20 cellular contexts compared by ENCODE assay signal in the genomic region with DNA sequence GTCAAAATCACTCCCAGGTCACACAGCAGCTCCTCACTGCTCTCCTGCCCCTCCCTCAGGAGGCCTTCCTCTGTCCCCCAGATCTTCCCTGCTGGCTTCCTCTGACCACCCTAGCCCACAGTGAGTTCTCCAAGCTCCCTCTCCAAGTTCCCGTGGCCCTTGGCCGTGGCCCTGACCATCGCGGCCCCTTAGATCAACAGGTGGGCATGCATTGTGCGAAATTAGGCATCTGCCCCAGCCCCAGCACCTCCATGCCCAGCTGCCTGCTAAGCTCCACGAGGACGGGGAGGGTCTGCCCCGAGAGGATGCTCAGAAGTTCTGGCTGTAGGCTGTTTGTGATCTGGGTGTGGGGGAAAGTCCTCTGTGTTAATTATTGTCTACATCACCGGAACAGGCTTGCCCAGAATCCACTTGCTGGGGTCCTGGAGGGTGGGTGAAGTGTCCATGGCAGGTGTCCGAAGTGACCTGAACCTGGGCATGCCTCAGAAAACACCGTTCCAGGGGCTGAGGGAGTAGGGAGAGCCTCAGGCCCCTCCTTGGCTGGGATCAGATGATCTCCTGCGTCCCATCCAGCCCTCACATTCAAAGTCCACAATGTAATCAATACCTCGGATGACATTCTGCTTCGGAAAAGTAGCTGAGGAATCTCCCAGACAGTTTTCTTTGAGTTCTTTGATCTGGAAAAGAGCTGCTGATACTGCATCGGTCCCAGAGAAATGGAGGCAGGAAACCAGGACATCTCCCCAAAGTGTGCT.
DNase-seq lines count a peak whose midpoint lies in the region; ATAC-seq, FAIRE-seq and TF ChIP-seq lines count a peak whose summit lies in the region.
"Had no signal": no experiment of that assay in that cellular context is flagged by ENCODE, and none has a peak within 500 bp of the region (broad histone marks: within the 10 kb centered on the region; RNA-seq: fewer than 3 reads in every experiment).

No MANE protein-coding gene starts in this region.

- H3K9me3 Mint-ChIP-seq in memory B cell (no peaks in the 10 kb centered on the region), progenitor cell of endocrine pancreas (ENCODE audit: low read depth) (no peaks in the 10 kb centered on the region)
- no peaks in the 10 kb centered on the region for H3K9me3 Mint-ChIP-seq in activated naive CD4-positive, alpha-beta T cell treated with anti-CD3 and anti-CD28 coated beads for 36 hours
- H3K9me3 Mint-ChIP-seq: CD4-positive, CD25-positive, alpha-beta regulatory T cell; HFFc6 had no signal

- H3K4me3 ChIP-seq in kidney (ENCODE audit: low read length in 2 of 2): no peak overlapping the region
- H3K4me3 ChIP-seq in aorta (ENCODE audit: low read length in 2 of 2): no peak overlapping the region
- H3K4me3 ChIP-seq in sigmoid colon: no peak overlapping the region
- H3K4me3 ChIP-seq: A549, HAP-1 had no signal

- CTCF ChIA-PET in activated naive CD4-positive, alpha-beta T cell treated with anti-CD3 and anti-CD28 coated beads for 36 hours (lab: Charles Lee): no interaction called here

- H3K36me3 Mint-ChIP-seq in memory B cell (peaks cover 22% of the 10 kb centered on the region), progenitor cell of endocrine pancreas (ENCODE audit: insufficient read depth) (no peaks in the 10 kb centered on the region)
- H3K36me3 Mint-ChIP-seq in activated naive CD4-positive, alpha-beta T cell treated with anti-CD3 and anti-CD28 coated beads for 36 hours (ENCODE audit: low read depth): no peaks in the 10 kb centered on the region
- H3K36me3 Mint-ChIP-seq: CD4-positive, CD25-positive, alpha-beta regulatory T cell had no signal

- intact Hi-C loops in kidney (cut with DNase I): no loop called here
- intact Hi-C loops in aorta (cut with DNase I): no loop called here
- intact Hi-C loops in activated naive CD4-positive, alpha-beta T cell treated with anti-CD3 and anti-CD28 coated beads for 36 hours (cut with micrococcal nuclease): no loop called here
- intact Hi-C loops in sigmoid colon (cut with DNase I): no loop called here

- no peaks in the 10 kb centered on the region for H3K27me3 Mint-ChIP-seq in memory B cell
- no peaks in the 10 kb centered on the region for H3K27me3 Mint-ChIP-seq in activated naive CD4-positive, alpha-beta T cell treated with anti-CD3 and anti-CD28 coated beads for 36 hours (ENCODE audit: low read depth)
- peaks cover 31% of the 10 kb centered on the region for H3K27me3 Mint-ChIP-seq in progenitor cell of endocrine pancreas
- H3K27me3 Mint-ChIP-seq: CD4-positive, CD25-positive, alpha-beta regulatory T cell had no signal

- no peaks in the 10 kb centered on the region for H3K36me3 ChIP-seq in kidney (ENCODE audit: control insufficient read depth in 1 of 2, insufficient read depth in 2 of 2, low read length in 2 of 2)
- H3K36me3 ChIP-seq in aorta (ENCODE audit: control insufficient read depth in 1 of 2, insufficient read depth in 2 of 2, low read length in 1 of 2): no peaks in the 10 kb centered on the region
- H3K36me3 ChIP-seq in sigmoid colon: no peaks in the 10 kb centered on the region
- H3K36me3 ChIP-seq: HAP-1 had no signal

- peak overlapping the region; percentile 88 for H3K27ac Mint-ChIP-seq in memory B cell
- H3K27ac Mint-ChIP-seq in activated naive CD4-positive, alpha-beta T cell treated with anti-CD3 and anti-CD28 coated beads for 36 hours: no peak overlapping the region
- no peak overlapping the region for H3K27ac Mint-ChIP-seq in progenitor cell of endocrine pancreas
- H3K27ac Mint-ChIP-seq: HFFc6 had no signal

- H3K9ac ChIP-seq in kidney (ENCODE audit: low read length in 2 of 2): no peak overlapping the region

- TF ChIP-seq CTCF in kidney (IDR thresholded peaks at IDR 0.05; ENCODE audit: borderline replicate concordance, extremely low read depth, insufficient read depth): no peak
- TF ChIP-seq CTCF in sigmoid colon (IDR thresholded peaks at IDR 0.05): no peak
- TF ChIP-seq CTCF in progenitor cell of endocrine pancreas (IDR thresholded peaks at IDR 0.05; ENCODE audit: unreplicated experiment): no peak

- H3K9me3 ChIP-seq in kidney (ENCODE audit: control insufficient read depth in 1 of 2, low read length in 2 of 2) (no peaks in the 10 kb centered on the region), aorta (ENCODE audit: control insufficient read depth, low read length) (no peaks in the 10 kb centered on the region), sigmoid colon (no peaks in the 10 kb centered on the region)
- H3K9me3 ChIP-seq: A549, HAP-1 had no signal

- H3K27me3 ChIP-seq in aorta (ENCODE audit: control insufficient read depth in 1 of 2, insufficient read depth in 2 of 2, low read length in 1 of 2) (no peaks in the 10 kb centered on the region), sigmoid colon (no peaks in the 10 kb centered on the region)

- no peak for ATAC-seq in memory B cell (ENCODE audit: low read depth)
- no peak for ATAC-seq in aorta (ENCODE audit: low FRiP score)
- ATAC-seq: A549 had no signal

- H3K4me3 Mint-ChIP-seq in memory B cell (no peak overlapping the region), progenitor cell of endocrine pancreas (ENCODE audit: low read depth) (no peak overlapping the region)
- H3K4me3 Mint-ChIP-seq in activated naive CD4-positive, alpha-beta T cell treated with anti-CD3 and anti-CD28 coated beads for 36 hours: no peak overlapping the region
- H3K4me3 Mint-ChIP-seq: CD4-positive, CD25-positive, alpha-beta regulatory T cell; HFFc6 had no signal

- H3K4me1 Mint-ChIP-seq in memory B cell: peaks cover 33% of the 10 kb centered on the region
- no peaks in the 10 kb centered on the region for H3K4me1 Mint-ChIP-seq in activated naive CD4-positive, alpha-beta T cell treated with anti-CD3 and anti-CD28 coated beads for 36 hours (ENCODE audit: low read depth)
- peaks cover 9% of the 10 kb centered on the region for H3K4me1 Mint-ChIP-seq in progenitor cell of endocrine pancreas (ENCODE audit: low read depth)
- H3K4me1 Mint-ChIP-seq: CD4-positive, CD25-positive, alpha-beta regulatory T cell had no signal

- TF ChIP-seq EP300 in sigmoid colon (IDR thresholded peaks at IDR 0.05): no peak

- H3K4me1 ChIP-seq in kidney (ENCODE audit: control insufficient read depth in 1 of 2, insufficient read depth in 1 of 2, low read depth in 1 of 2, low read length in 2 of 2): no peaks in the 10 kb centered on the region
- no peaks in the 10 kb centered on the region for H3K4me1 ChIP-seq in aorta (ENCODE audit: control insufficient read depth in 1 of 2, insufficient read depth in 2 of 2, low read length in 2 of 2)
- H3K4me1 ChIP-seq in sigmoid colon: no peaks in the 10 kb centered on the region
- H3K4me1 ChIP-seq: A549, HAP-1 had no signal

- peak; percentile 71 for DNase-seq in HuH-7.5 (ENCODE audit: low spot score)
- peak; percentile 36 for DNase-seq in kidney
- no peak for DNase-seq in memory B cell (ENCODE audit: low spot score in 2 of 2)
- peak; percentile 33 to 53 for DNase-seq in aorta
- no peak for DNase-seq in activated naive CD4-positive, alpha-beta T cell treated with anti-CD3 and anti-CD28 coated beads for 36 hours
- DNase-seq in NAMALWA (ENCODE audit: low spot score): no peak
- DNase-seq in sigmoid colon: no peak
- DNase-seq in progenitor cell of endocrine pancreas (ENCODE audit: low spot score, unreplicated experiment): no peak
- DNase-seq: Calu3; CD4-positive, CD25-positive, alpha-beta regulatory T cell; DMS 273 treated with DMSO at 0.1 percent for 48 hours; DMS79 treated with DMSO at 0.1 percent for 48 hours; EL; GOT3; HFFc6 had no signal

- 83 to 85% methylated on average over 15 of the region's 15 CpGs for WGBS in aorta, 2 donors
- WGBS in sigmoid colon, 2 donors: 81 to 88% methylated on average over 15 of the region's 15 CpGs

- no peak for FAIRE-seq in kidney (lab: Jason Lieb, UNC)
- FAIRE-seq: A549, G401.6, GM12891 had no signal

- no peak for TF ChIP-seq POLR2A in sigmoid colon (IDR thresholded peaks at IDR 0.05)

- H3K27ac ChIP-seq in kidney (ENCODE audit: low read depth in 2 of 2, low read length in 2 of 2): no peak overlapping the region
- no peak overlapping the region for H3K27ac ChIP-seq in aorta (ENCODE audit: low read depth in 1 of 2, low read length in 2 of 2)
- H3K27ac ChIP-seq in sigmoid colon: no peak overlapping the region
- H3K27ac ChIP-seq: A549, HL-60 had no signal

Comparison
In these comparisons a context has a peak if more than half of its experiments do, and no peak if none do; other contexts are left out.
1. DNase-seq: peak in HuH-7.5 (single experiment), kidney (single experiment) and aorta (2 of 2); none in memory B cell (0 of 2), activated naive CD4-positive, alpha-beta T cell treated with anti-CD3 and anti-CD28 coated beads for 36 hours (single experiment), NAMALWA (single experiment), sigmoid colon (single experiment) and progenitor cell of endocrine pancreas (single experiment).